ENCODE assay signal across 1 cellular context in genomic region chr16:87295259-87295658, GRCh38.
TF ChIP-seq lines count a peak whose summit lies in the region.

No MANE protein-coding gene starts in this region.

TF ChIP-seq in HepG2, 621 proteins besides CTCF, POLR2A, EP300 and RAD21 (continued from another document and continues in another):
- TF ChIP-seq ZBTB33 (CRISPR knock-in tag; IDR thresholded peaks at IDR 0.05) (no peak), SYNCRIP (IDR thresholded peaks at IDR 0.05; ENCODE audit: insufficient read depth, low read depth, low read length) (no peak), KAT8 (CRISPR knock-in tag; IDR thresholded peaks at IDR 0.05) (no peak), ZNF598 (CRISPR knock-in tag; IDR thresholded peaks at IDR 0.05; ENCODE audit: borderline replicate concordance) (no peak), ZNF772 (CRISPR knock-in tag; IDR thresholded peaks at IDR 0.05) (0 out of 2 replicates have a peak, but pooled peaks have one; percentile 37), SKIL (CRISPR knock-in tag; IDR thresholded peaks at IDR 0.05; ENCODE audit: borderline replicate concordance) (no peak), SALL1 (CRISPR knock-in tag; IDR thresholded peaks at IDR 0.05) (no peak), ZNF629 (CRISPR knock-in tag; conservative IDR thresholded peaks at IDR 0.05) (peak; percentile 56), CREB3 (CRISPR knock-in tag; IDR thresholded peaks at IDR 0.05) (no peak), ZBTB14 (CRISPR knock-in tag; IDR thresholded peaks at IDR 0.05) (no peak), DMAP1 (CRISPR knock-in tag; IDR thresholded peaks at IDR 0.05) (no peak), ATF6 (CRISPR knock-in tag; conservative IDR thresholded peaks at IDR 0.05) (no peak), PTBP1 (IDR thresholded peaks at IDR 0.05; ENCODE audit: low read depth, low read length, poor library complexity, severe bottlenecking) (no peak), ZNF687 (CRISPR knock-in tag; IDR thresholded peaks at IDR 0.05) (no peak), ZFX (CRISPR knock-in tag; IDR thresholded peaks at IDR 0.05; ENCODE audit: low read depth) (peak; percentile 4; the same call in 1 of the 2 replicates), TFDP1 (CRISPR knock-in tag; IDR thresholded peaks at IDR 0.05; ENCODE audit: borderline replicate concordance) (no peak), ZMYM4 (CRISPR knock-in tag; IDR thresholded peaks at IDR 0.05) (no peak), ZNF572 (CRISPR knock-in tag; IDR thresholded peaks at IDR 0.05) (no peak), ZBTB42 (CRISPR knock-in tag; IDR thresholded peaks at IDR 0.05) (no peak), SIN3B (IDR thresholded peaks at IDR 0.05; ENCODE audit: low read length) (no peak), NFRKB (IDR thresholded peaks at IDR 0.05) (no peak), PAF1 (CRISPR knock-in tag; IDR thresholded peaks at IDR 0.05) (no peak), ZFP62 (CRISPR knock-in tag; IDR thresholded peaks at IDR 0.05) (no peak), HINFP (CRISPR knock-in tag; IDR thresholded peaks at IDR 0.05; ENCODE audit: low read depth) (no peak), SATB2 (CRISPR knock-in tag; IDR thresholded peaks at IDR 0.05) (no peak), HNF1B (CRISPR knock-in tag; IDR thresholded peaks at IDR 0.05) (no peak), RNF2 (conservative IDR thresholded peaks at IDR 0.05; ENCODE audit: low read depth) (no peak), ATF4 (CRISPR knock-in tag; IDR thresholded peaks at IDR 0.05) (no peak), STAG1 (CRISPR knock-in tag; IDR thresholded peaks at IDR 0.05) (no peak), SP1 (IDR thresholded peaks at IDR 0.05) (no peak), SP1 (CRISPR knock-in tag; IDR thresholded peaks at IDR 0.05) (peak; percentile 70; the same call in 1 of the 2 replicates), ZNF121 (CRISPR knock-in tag; IDR thresholded peaks at IDR 0.05) (peak; percentile 54; the same call in 1 of the 2 replicates), HDAC2 (CRISPR knock-in tag; IDR thresholded peaks at IDR 0.05) (no peak), ZNF337 (CRISPR knock-in tag; IDR thresholded peaks at IDR 0.05; ENCODE audit: borderline replicate concordance, low read depth) (no peak), DNMT3B (CRISPR knock-in tag; conservative IDR thresholded peaks at IDR 0.05) (no peak), ZMYM3 (CRISPR knock-in tag; IDR thresholded peaks at IDR 0.05) (peak; percentile 67), ESRRA (CRISPR knock-in tag; IDR thresholded peaks at IDR 0.05; ENCODE audit: low read depth) (no peak), NFYC (CRISPR knock-in tag; IDR thresholded peaks at IDR 0.05) (no peak), ZNF101 (CRISPR knock-in tag; IDR thresholded peaks at IDR 0.05; ENCODE audit: borderline replicate concordance, low read depth) (no peak), NCOA2 (CRISPR knock-in tag; IDR thresholded peaks at IDR 0.05) (0 out of 2 replicates have a peak, but pooled peaks have one; percentile 3), SP5 (CRISPR knock-in tag; IDR thresholded peaks at IDR 0.05; ENCODE audit: borderline replicate concordance, low read depth) (peak; percentile 20; the same call in 1 of the 2 replicates), ZFP90 (CRISPR knock-in tag; IDR thresholded peaks at IDR 0.05; ENCODE audit: borderline replicate concordance) (no peak), KAT7 (CRISPR knock-in tag; IDR thresholded peaks at IDR 0.05; ENCODE audit: borderline replicate concordance) (no peak), EED (CRISPR knock-in tag; IDR thresholded peaks at IDR 0.05) (no peak), TFE3 (CRISPR knock-in tag; IDR thresholded peaks at IDR 0.05) (no peak), ETV6 (CRISPR knock-in tag; conservative IDR thresholded peaks at IDR 0.05) (no peak), MIXL1 (CRISPR knock-in tag; IDR thresholded peaks at IDR 0.05) (0 out of 2 replicates have a peak, but pooled peaks have one; percentile 52), DNMT1 (CRISPR knock-in tag; IDR thresholded peaks at IDR 0.05) (no peak)
